13 cellular contexts compared by ENCODE assay signal in the genomic region with DNA sequence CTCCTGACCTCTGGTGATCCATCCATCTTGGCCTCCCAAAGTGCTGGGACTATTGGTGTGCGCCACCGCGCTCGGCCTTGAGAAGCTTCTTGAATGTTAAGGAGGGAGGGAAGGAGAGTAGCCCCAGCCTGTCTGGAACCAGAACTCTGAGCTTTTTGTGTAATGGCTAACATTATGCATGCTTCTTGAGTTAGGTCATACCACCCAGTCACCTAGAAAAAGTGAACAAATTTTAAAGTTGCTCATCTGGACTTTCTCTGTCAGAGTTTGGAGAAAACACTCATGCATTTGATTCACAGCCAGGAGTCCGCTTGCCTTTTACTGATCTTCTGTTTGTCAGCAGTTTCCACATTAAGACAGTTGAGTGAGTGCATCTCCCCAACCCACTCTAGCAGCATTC.
A peak's percentile ranks its signal among the peaks of the same experiment; 100 is the strongest.
DNase-seq lines count a peak whose midpoint lies in the region; ATAC-seq and TF ChIP-seq lines count a peak whose summit lies in the region.
"Had no signal": no experiment of that assay in that cellular context is flagged by ENCODE, and none has a peak within 500 bp of the region (broad histone marks: within the 10 kb centered on the region; RNA-seq: fewer than 3 reads in every experiment).

No MANE protein-coding gene starts in this region.

- H3K4me1 ChIP-seq in uterus: no peaks in the 10 kb centered on the region
- H3K4me1 ChIP-seq: BE2C, HAP-1 had no signal

- H3K4me3 ChIP-seq in uterus: no peak overlapping the region
- H3K4me3 ChIP-seq: esophagus squamous epithelium, HAP-1 had no signal

- H3K36me3 ChIP-seq in uterus: no peaks in the 10 kb centered on the region

- peak overlapping the region; percentile 8 for H3K27ac Mint-ChIP-seq in activated T-cell treated with anti-CD3 and anti-CD28 coated beads, Interleukin-2, amount 50 U/mL, for 24 hours

- DNase-seq in activated T-cell treated with anti-CD3 and anti-CD28 coated beads, Interleukin-2, amount 50 U/mL, for 24 hours: no peak
- DNase-seq in activated T-cell treated with anti-CD3 and anti-CD28 coated beads, Interleukin-2, amount 50 U/mL, for 1 hour: no peak
- DNase-seq in astrocyte of the hippocampus (ENCODE audit: low read depth, low spot score): peak; percentile 90
- peak; percentile 93 for DNase-seq in kidney tubule cell (ENCODE audit: low spot score)
- peak; percentile 45 to 77 for DNase-seq in uterus
- DNase-seq in central memory CD4-positive, alpha-beta T cell: no peak
- no peak for DNase-seq in Ammon's horn (ENCODE audit: low spot score)
- DNase-seq: BE2C, esophagus squamous epithelium, T-cell had no signal

- no peaks in the 10 kb centered on the region for H3K9me3 Mint-ChIP-seq in activated T-cell treated with anti-CD3 and anti-CD28 coated beads, Interleukin-2, amount 50 U/mL, for 24 hours
- H3K9me3 Mint-ChIP-seq: neural crest cell, T-cell had no signal

- TF ChIP-seq POLR2A in uterus (IDR thresholded peaks at IDR 0.05): no peak

- TF ChIP-seq CTCF in uterus (IDR thresholded peaks at IDR 0.05): no peak

- peaks cover 99% of the 10 kb centered on the region for H3K36me3 Mint-ChIP-seq in activated T-cell treated with anti-CD3 and anti-CD28 coated beads, Interleukin-2, amount 50 U/mL, for 24 hours (ENCODE audit: low read depth)

- no peaks in the 10 kb centered on the region for H3K27me3 ChIP-seq in uterus
- H3K27me3 ChIP-seq: BE2C, esophagus squamous epithelium had no signal

- ATAC-seq in GM19324 (IDR thresholded peaks at IDR 0.05; ENCODE audit: low FRiP score, unreplicated experiment): no peak

- intact Hi-C loops in uterus (cut with DNase I; ENCODE audit: low total_unique reads): no loop called here

- no peak overlapping the region for H3K4me3 Mint-ChIP-seq in activated T-cell treated with anti-CD3 and anti-CD28 coated beads, Interleukin-2, amount 50 U/mL, for 24 hours
- H3K4me3 Mint-ChIP-seq: neural crest cell, T-cell had no signal

- H3K4me1 Mint-ChIP-seq in activated T-cell treated with anti-CD3 and anti-CD28 coated beads, Interleukin-2, amount 50 U/mL, for 24 hours (ENCODE audit: low read depth): peaks cover 76% of the 10 kb centered on the region

- H3K27me3 Mint-ChIP-seq in activated T-cell treated with anti-CD3 and anti-CD28 coated beads, Interleukin-2, amount 50 U/mL, for 24 hours: no peaks in the 10 kb centered on the region
- H3K27me3 Mint-ChIP-seq: T-cell had no signal

- no peaks in the 10 kb centered on the region for H3K9me3 ChIP-seq in uterus
- H3K9me3 ChIP-seq: BE2C, esophagus squamous epithelium, HAP-1 had no signal

- peak overlapping the region; percentile 81 to 82 for H3K27ac ChIP-seq in uterus
- H3K27ac ChIP-seq: esophagus squamous epithelium had no signal

Comparison
In these comparisons a context has a peak if more than half of its experiments do, and no peak if none do; other contexts are left out.
1. DNase-seq: peak in astrocyte of the hippocampus (single experiment), kidney tubule cell (single experiment) and uterus (2 of 2); none in activated T-cell treated with anti-CD3 and anti-CD28 coated beads, Interleukin-2, amount 50 U/mL, for 24 hours (single experiment), activated T-cell treated with anti-CD3 and anti-CD28 coated beads, Interleukin-2, amount 50 U/mL, for 1 hour (single experiment), central memory CD4-positive, alpha-beta T cell (single experiment) and Ammon's horn (single experiment).